ENCODE assay signal across 10 cellular contexts in the genomic region with DNA sequence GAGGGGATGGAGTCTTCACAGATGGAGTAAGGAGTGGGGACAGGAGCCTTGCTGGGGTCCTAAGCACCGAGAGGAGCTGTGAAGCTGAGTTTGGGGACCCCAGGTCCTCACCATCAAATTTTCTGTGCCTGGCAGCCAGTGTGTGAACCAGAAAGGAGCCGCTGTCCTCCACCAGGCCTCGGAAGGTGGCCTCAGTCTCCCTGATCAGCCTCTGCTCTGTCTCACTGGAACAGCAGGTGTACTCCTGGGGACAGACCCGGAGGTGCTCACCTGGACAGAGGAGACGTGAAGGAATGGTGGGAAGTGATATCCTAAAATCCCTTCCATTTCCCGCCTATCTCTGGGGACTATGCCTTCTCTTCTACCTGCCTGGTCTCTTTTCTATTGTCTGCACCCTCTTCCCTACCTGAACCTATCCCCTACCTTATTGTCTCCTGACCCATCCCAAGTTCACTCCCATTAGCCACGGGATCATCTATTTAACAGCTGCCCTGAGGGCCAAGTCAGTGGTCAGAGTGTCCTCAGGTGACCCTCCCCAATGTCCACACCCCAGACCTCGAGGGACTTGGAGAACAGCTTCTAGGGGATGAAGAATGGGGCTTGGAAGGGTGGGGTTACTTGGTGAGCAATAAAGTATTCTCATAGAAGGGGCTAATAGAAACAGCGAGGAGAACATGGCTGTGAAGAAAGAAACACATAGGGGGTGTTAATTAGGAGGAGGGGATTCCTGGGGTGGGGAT. TPM values are rescaled to one million over a fixed set of nuclear protein-coding genes. Genes with fewer than 3 reads are reported as not detected.
DNase-seq lines count a peak whose midpoint lies in the region; ATAC-seq and TF ChIP-seq lines count a peak whose summit lies in the region.
"Had no signal": no experiment of that assay in that cellular context is flagged by ENCODE, and none has a peak within 500 bp of the region (broad histone marks: within the 10 kb centered on the region; RNA-seq: fewer than 3 reads in every experiment).

No MANE protein-coding gene starts in this region.

- H3K4me3 ChIP-seq in DND-41 (ENCODE audit: low read depth in 1 of 2, low read length in 2 of 2) (peak overlapping the region; percentile 73 to 90; a peak in 3 of 4 replicates), choroid plexus epithelial cell (ENCODE audit: low read depth, low read length) (peak overlapping the region; percentile 70), neural progenitor cell (peak overlapping the region; percentile 95)

- peaks cover 22% of the 10 kb centered on the region for H3K4me1 Mint-ChIP-seq in neural progenitor cell

- H3K9me3 ChIP-seq in DND-41 (ENCODE audit: insufficient read depth, low read length, severe bottlenecking) (no peaks in the 10 kb centered on the region), neural progenitor cell (ENCODE audit: low read depth) (no peaks in the 10 kb centered on the region)

- no peak overlapping the region for H3K27ac ChIP-seq in DND-41 (ENCODE audit: low read length)
- no peak overlapping the region for H3K27ac ChIP-seq in neural progenitor cell
- H3K27ac ChIP-seq: epithelial cell of prostate had no signal

- ATAC-seq in DND-41 (ENCODE audit: insufficient read depth, low read depth) (no peak), HG03565 (IDR thresholded peaks at IDR 0.05; ENCODE audit: unreplicated experiment) (no peak)

- H3K9ac ChIP-seq in DND-41 (ENCODE audit: low read depth, low read length) (peak overlapping the region; percentile 71), neural progenitor cell (peak overlapping the region; percentile 64)

- no peaks in the 10 kb centered on the region for H3K27me3 ChIP-seq in DND-41 (ENCODE audit: insufficient read depth, low read length, poor library complexity)
- peaks cover 27% of the 10 kb centered on the region for H3K27me3 ChIP-seq in neural progenitor cell

- H3K79me2 ChIP-seq in DND-41 (ENCODE audit: insufficient read depth, low read length) = peaks cover 6% of the 10 kb centered on the region
- H3K79me2 ChIP-seq in neural progenitor cell (ENCODE audit: low read depth) = peaks cover 10% of the 10 kb centered on the region

- TF ChIP-seq CTCF in DND-41 (IDR thresholded peaks at IDR 0.05; ENCODE audit: borderline replicate concordance, extremely low read depth, low read length, poor library complexity, severe bottlenecking) (no peak), choroid plexus epithelial cell (conservative IDR thresholded peaks at IDR 0.05; ENCODE audit: low read depth, low read length) (no peak), neural progenitor cell (IDR thresholded peaks at IDR 0.05) (no peak)

- H3K36me3 ChIP-seq in DND-41 (ENCODE audit: insufficient read depth, low read length) (peaks cover 18% of the 10 kb centered on the region), neural progenitor cell (no peaks in the 10 kb centered on the region)

- H3K4me1 ChIP-seq in DND-41 (ENCODE audit: insufficient read depth, low read length) = peaks cover 47% of the 10 kb centered on the region
- H3K4me1 ChIP-seq in neural progenitor cell = peaks cover 13% of the 10 kb centered on the region

- H3K36me3 Mint-ChIP-seq in neural progenitor cell = peaks cover 15% of the 10 kb centered on the region

- H2AFZ ChIP-seq in DND-41 (ENCODE audit: low read depth, low read length) (0 out of 2 replicates have a peak overlapping the region, but pooled peaks have one; percentile 89), neural progenitor cell (replicated peaks) (peak overlapping the region; percentile 83)

- H3K4me3 Mint-ChIP-seq in neural progenitor cell = peak overlapping the region; percentile 94

- H3K4me2 ChIP-seq in DND-41 (ENCODE audit: insufficient read depth, low read length) (peak overlapping the region; percentile 95), neural progenitor cell (peak overlapping the region; percentile 87)

- no peak overlapping the region for H3K27ac Mint-ChIP-seq in neural progenitor cell

- H4K20me1 ChIP-seq in DND-41 (ENCODE audit: insufficient read depth, low read length) = peaks cover 2% of the 10 kb centered on the region; the same call in 1 of the 2 replicates
- peaks cover 43% of the 10 kb centered on the region for H4K20me1 ChIP-seq in neural progenitor cell (ENCODE audit: low read depth)

- peaks cover 17% of the 10 kb centered on the region for H3F3A ChIP-seq in neural progenitor cell (ENCODE audit: low read depth)

- H3K9me3 Mint-ChIP-seq in neural progenitor cell = no peaks in the 10 kb centered on the region

- DNase-seq in DND-41 (no peak), M059J (ENCODE audit: low read depth) (peak; percentile 26), choroid plexus epithelial cell (ENCODE audit: low read depth) (no peak), neural progenitor cell (ENCODE audit: low spot score) (no peak), HuH-7 (ENCODE audit: low spot score) (no peak), NOMO-1 treated with DMSO at 0.1 percent for 48 hours (lab: John Stamatoyannopoulos, UW; ENCODE audit: unreplicated experiment) (no peak), D341Med (ENCODE audit: low spot score) (no peak)
- DNase-seq: NCI-H226 had no signal

- H3K27me3 Mint-ChIP-seq in neural progenitor cell (ENCODE audit: insufficient read depth, low read depth) = peaks cover 9% of the 10 kb centered on the region

RNA-seq across cellular contexts. Expression of a gene that starts 0.9 kb away (rescaled TPM):
- 2.8 and 4.2 TPM in 2 replicates for total RNA-seq in M059J (2014; rRNA removed; shearing (Covaris generic))
- 17.0 and 61.0 TPM in 2 replicates for total RNA-seq in neural progenitor cell (ENCODE audit: low replicate concordance)

RNA-seq across cellular contexts. Expression of a gene that starts 1.5 kb away (rescaled TPM):
- total RNA-seq in M059J (2014; rRNA removed; shearing (Covaris generic)) = 8.3 and 10.5 TPM in 2 replicates
- total RNA-seq in neural progenitor cell (ENCODE audit: low replicate concordance) = 0.58 and 1.2 TPM in 2 replicates

RNA-seq across cellular contexts. Expression of a gene that starts 7.8 kb away (rescaled TPM):
- 1.9 and 3.9 TPM in 2 replicates for total RNA-seq in M059J (2014; rRNA removed; shearing (Covaris generic))
- total RNA-seq in neural progenitor cell (ENCODE audit: low replicate concordance) = 0.90 and 2.5 TPM in 2 replicates

RNA-seq across cellular contexts. Expression of a gene that starts 17.7 kb away (rescaled TPM):
- total RNA-seq in M059J (2014; rRNA removed; shearing (Covaris generic)) = 6.4 and 10.5 TPM in 2 replicates
- total RNA-seq in neural progenitor cell (ENCODE audit: low replicate concordance) = 4.3 and 13.3 TPM in 2 replicates

RNA-seq across cellular contexts. Expression of a gene that starts 27.5 kb away (rescaled TPM):
- 145 and 157 TPM in 2 replicates for total RNA-seq in M059J (2014; rRNA removed; shearing (Covaris generic))
- total RNA-seq in neural progenitor cell (ENCODE audit: low replicate concordance) = 70.5 and 123 TPM in 2 replicates
